In genomic region chr10:31152421-31153133, GRCh38 we compare ENCODE assay signal across 19 cellular contexts.
DNase-seq lines count a peak whose midpoint lies in the region; TF ChIP-seq lines count a peak whose summit lies in the region.
"Had no signal": no experiment of that assay in that cellular context is flagged by ENCODE, and none has a peak within 500 bp of the region (broad histone marks: within the 10 kb centered on the region; RNA-seq: fewer than 3 reads in every experiment).

No MANE protein-coding gene starts in this region.

- no peaks in the 10 kb centered on the region for H3K27me3 Mint-ChIP-seq in nephron (ENCODE audit: low read depth)
- H3K27me3 Mint-ChIP-seq: activated CD4-positive, alpha-beta memory T cell treated with anti-CD3 and anti-CD28 coated beads for 36 hours had no signal

- H3K27ac Mint-ChIP-seq in nephron: peak overlapping the region; percentile 44 to 93 (median 77)
- H3K27ac Mint-ChIP-seq: activated CD4-positive, alpha-beta memory T cell treated with anti-CD3 and anti-CD28 coated beads for 36 hours; CD14-positive monocyte had no signal

- DNase-seq in EH (ENCODE audit: low read depth) (peak; percentile 56), OCI-M1 (lab: John Stamatoyannopoulos, UW) (peak; percentile 17), dermis blood vessel endothelial cell (peak; percentile 54), GOT3 (lab: John Stamatoyannopoulos, UW) (no peak), middle frontal gyrus (ENCODE audit: extremely low spot score, low spot score) (no peak)
- no peak for DNase-seq in stimulated activated CD4-positive, alpha-beta T cell treated with anti-CD3 and anti-CD28 coated beads, Interleukin-2, amount 100 ng/mL, for 24 hours
- DNase-seq: activated CD4-positive, alpha-beta memory T cell treated with anti-CD3 and anti-CD28 coated beads for 36 hours; activated CD4-positive, CD25-positive, alpha-beta regulatory T cell; activated naive CD4-positive, alpha-beta T cell; dorsolateral prefrontal cortex; mesenchymal stem cell; NCI-H1092; NCI-H187; nucleus accumbens; stimulated activated CD4-positive, alpha-beta T cell treated with anti-CD3 and anti-CD28 coated beads, Interleukin-12 subunit alpha, Interleukin-12 subunit beta, amount 100 ng/mL, for 4 hours; stimulated activated CD4-positive, alpha-beta T cell treated with anti-CD3 and anti-CD28 coated beads, Interleukin-4, amount 100 ng/mL, for 4 hours; stimulated activated naive CD4-positive, alpha-beta T cell treated with Interleukin-2 at 50 U/mL for 16 hours had no signal

- H3K9me3 Mint-ChIP-seq in nephron: no peaks in the 10 kb centered on the region

- peaks cover 33% of the 10 kb centered on the region for H3K4me1 Mint-ChIP-seq in nephron
- H3K4me1 Mint-ChIP-seq: CD14-positive monocyte had no signal

- H3K36me3 Mint-ChIP-seq in nephron (ENCODE audit: low read depth): no peaks in the 10 kb centered on the region
- H3K36me3 Mint-ChIP-seq: activated CD4-positive, alpha-beta memory T cell treated with anti-CD3 and anti-CD28 coated beads for 36 hours; CD14-positive monocyte had no signal

- TF ChIP-seq CTCF in nephron (IDR thresholded peaks at IDR 0.05; ENCODE audit: unreplicated experiment in 3 of 3): no peak

- no peak overlapping the region for H3K4me3 Mint-ChIP-seq in nephron
- H3K4me3 Mint-ChIP-seq: activated CD4-positive, alpha-beta memory T cell treated with anti-CD3 and anti-CD28 coated beads for 36 hours; CD14-positive monocyte had no signal

Comparison
In these comparisons a context has a peak if more than half of its experiments do, and no peak if none do; other contexts are left out.
1. DNase-seq: peak in EH (single experiment), OCI-M1 (single experiment) and dermis blood vessel endothelial cell (single experiment); none in stimulated activated CD4-positive, alpha-beta T cell treated with anti-CD3 and anti-CD28 coated beads, Interleukin-2, amount 100 ng/mL, for 24 hours (0 of 2), GOT3 (single experiment) and middle frontal gyrus (single experiment).